ENCODE assay signal across 9 cellular contexts in the genomic region with DNA sequence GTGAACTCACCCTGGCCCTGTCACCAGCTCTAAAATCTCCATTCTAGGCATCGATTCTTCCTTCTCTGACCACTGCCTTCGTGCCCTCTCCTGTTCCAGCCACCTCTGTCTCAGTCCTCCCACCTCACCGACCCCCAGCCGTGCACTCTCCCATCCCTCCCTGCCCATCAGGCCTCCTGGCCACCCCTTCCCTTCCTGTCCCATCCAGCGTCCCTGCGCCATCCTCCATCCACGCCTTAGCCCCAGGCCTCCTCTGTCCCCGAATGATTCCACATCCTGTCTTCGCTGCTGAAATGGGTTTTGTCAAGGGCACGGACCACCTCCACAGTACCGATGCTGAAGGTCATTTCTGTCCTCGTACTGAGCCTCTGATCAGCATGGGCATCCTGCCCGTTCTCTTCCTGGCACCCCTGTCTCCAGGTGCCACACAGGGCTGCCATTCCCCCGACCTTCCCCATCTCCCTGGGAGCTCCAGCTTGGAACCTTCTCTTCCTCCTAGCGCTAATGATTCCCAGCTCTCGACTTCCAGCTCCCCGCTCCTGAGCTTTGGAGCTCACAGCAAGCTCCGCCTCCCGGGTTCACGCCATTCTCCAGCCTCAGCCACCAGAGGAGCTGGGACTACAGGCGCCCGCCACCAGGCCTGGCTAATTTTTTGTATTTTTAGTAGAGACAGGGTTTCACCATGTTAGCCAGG. TPM values are rescaled to one million over a fixed set of nuclear protein-coding genes. Genes with fewer than 3 reads are reported as not detected.
DNase-seq lines count a peak whose midpoint lies in the region; ATAC-seq and TF ChIP-seq lines count a peak whose summit lies in the region.
"Had no signal": no experiment of that assay in that cellular context is flagged by ENCODE, and none has a peak within 500 bp of the region (broad histone marks: within the 10 kb centered on the region; RNA-seq: fewer than 3 reads in every experiment).

No MANE protein-coding gene starts in this region.

- no peaks in the 10 kb centered on the region for H3K27me3 ChIP-seq in Loucy (ENCODE audit: insufficient read depth, low read length, poor library complexity, severe bottlenecking)
- H3K27me3 ChIP-seq in skeletal muscle satellite cell (ENCODE audit: control insufficient read depth, insufficient read depth, low read length): no peaks in the 10 kb centered on the region

- no peaks in the 10 kb centered on the region for H3K9me2 ChIP-seq in Loucy (replicated peaks; ENCODE audit: low read depth, low read length)

- peak overlapping the region; percentile 74 for H3K27ac Mint-ChIP-seq in endothelial cell (ENCODE audit: unreplicated experiment)

- H3K9me3 Mint-ChIP-seq in endothelial cell (ENCODE audit: unreplicated experiment): no peaks in the 10 kb centered on the region

- H3K4me2 ChIP-seq in Loucy (ENCODE audit: low read depth, low read length, poor library complexity, severe bottlenecking) (peak overlapping the region; percentile 96), skeletal muscle satellite cell (ENCODE audit: low read length) (peak overlapping the region; percentile 78)

- H3K4me1 ChIP-seq in Loucy (ENCODE audit: insufficient read depth, low read length, poor library complexity, severe bottlenecking) (peaks cover 27% of the 10 kb centered on the region), skeletal muscle satellite cell (ENCODE audit: control insufficient read depth, insufficient read depth, low read length) (peaks cover 21% of the 10 kb centered on the region)

- H3K36me3 Mint-ChIP-seq in endothelial cell (ENCODE audit: low read depth, unreplicated experiment): peaks cover 15% of the 10 kb centered on the region

- H3K36me3 ChIP-seq in Loucy (ENCODE audit: insufficient read depth, low read length): peaks cover 8% of the 10 kb centered on the region; the same call in 1 of the 2 replicates
- H3K36me3 ChIP-seq in skeletal muscle satellite cell (ENCODE audit: insufficient read depth, low read length): peaks cover 36% of the 10 kb centered on the region

- DNase-seq in G401 (ENCODE audit: low spot score) (peak; percentile 52), endothelial cell (ENCODE audit: low spot score) (no peak), GM03348 (ENCODE audit: low spot score) (no peak), RPMI8226 (no peak)
- DNase-seq: activated gamma-delta T cell treated with Interleukin-2 at 50 U/mL for 16 hours, NCI-H2171 had no signal

- H2AFZ ChIP-seq in Loucy (ENCODE audit: low read length): no peak overlapping the region

- peaks cover 22% of the 10 kb centered on the region for H3K4me1 Mint-ChIP-seq in endothelial cell (ENCODE audit: unreplicated experiment)

- H3K9me3 ChIP-seq in Loucy (ENCODE audit: insufficient read depth, low read depth, low read length) (no peaks in the 10 kb centered on the region), skeletal muscle satellite cell (replicated peaks; ENCODE audit: low read length) (no peaks in the 10 kb centered on the region)

- H3K79me2 ChIP-seq in Loucy (ENCODE audit: insufficient read depth, low read length): peaks cover 31% of the 10 kb centered on the region

- TF ChIP-seq CTCF in Loucy (conservative IDR thresholded peaks at IDR 0.05; ENCODE audit: low read length): no peak
- no peak for TF ChIP-seq CTCF in endothelial cell (IDR thresholded peaks at IDR 0.05; ENCODE audit: unreplicated experiment)

- H3K9ac ChIP-seq in Loucy (ENCODE audit: low read depth, low read length, poor library complexity, severe bottlenecking): peak overlapping the region; percentile 80
- no peak overlapping the region for H3K9ac ChIP-seq in skeletal muscle satellite cell (ENCODE audit: low read depth, low read length)

- peaks cover 5% of the 10 kb centered on the region for H3F3A ChIP-seq in Loucy (ENCODE audit: low read depth)

- in situ Hi-C loops in G401 (cut with HindIII; ENCODE audit: low sequenced_read_pairs): no loop called here

- peaks cover 17% of the 10 kb centered on the region for H3K27me3 Mint-ChIP-seq in endothelial cell (ENCODE audit: unreplicated experiment)

- no peak overlapping the region for H3K4me3 ChIP-seq in Loucy (ENCODE audit: low read length, poor library complexity, severe bottlenecking)
- H3K4me3 ChIP-seq in skeletal muscle satellite cell (ENCODE audit: low read length): no peak overlapping the region

- peak overlapping the region; percentile 66 for H3K4me3 Mint-ChIP-seq in endothelial cell (ENCODE audit: unreplicated experiment)

- H4K20me1 ChIP-seq in Loucy (ENCODE audit: insufficient read depth, low read length, poor library complexity, severe bottlenecking): no peaks in the 10 kb centered on the region

- ATAC-seq in HG03135 (IDR thresholded peaks at IDR 0.05; ENCODE audit: unreplicated experiment): no peak

RNA-seq across cellular contexts. Expression of a gene that starts 2.6 kb away (rescaled TPM):
- 37.5 and 41.7 TPM in 2 replicates for total RNA-seq in G401 (2014; rRNA removed; shearing (Covaris generic))
- 14.1 TPM for total RNA-seq in endothelial cell (ENCODE audit: unreplicated experiment)
- 14.2 and 16.0 TPM in 2 replicates for total RNA-seq in skeletal muscle satellite cell (2012; rRNA removed)

RNA-seq across cellular contexts. Expression of a gene that starts 10.5 kb away (rescaled TPM):
- 102 and 134 TPM in 2 replicates for total RNA-seq in G401 (2014; rRNA removed; shearing (Covaris generic))
- 78.2 TPM for total RNA-seq in endothelial cell (ENCODE audit: unreplicated experiment)
- 31.2 and 41.1 TPM in 2 replicates for total RNA-seq in skeletal muscle satellite cell (2012; rRNA removed)

RNA-seq across cellular contexts. Expression of a gene that starts 15.8 kb away (rescaled TPM):
- 2.1 and 2.7 TPM in 2 replicates for total RNA-seq in G401 (2014; rRNA removed; shearing (Covaris generic))
- 4.4 TPM for total RNA-seq in endothelial cell (ENCODE audit: unreplicated experiment)
- 22.9 and 26.4 TPM in 2 replicates for total RNA-seq in skeletal muscle satellite cell (2012; rRNA removed)

RNA-seq across cellular contexts. Expression of a gene that starts 39.1 kb away (rescaled TPM):
- 18.6 and 18.7 TPM in 2 replicates for total RNA-seq in G401 (2014; rRNA removed; shearing (Covaris generic))
- 69.6 TPM for total RNA-seq in endothelial cell (ENCODE audit: unreplicated experiment)
- 15.1 and 18.5 TPM in 2 replicates for total RNA-seq in skeletal muscle satellite cell (2012; rRNA removed)

RNA-seq across cellular contexts. Expression of a gene that starts 46.6 kb away (rescaled TPM):
- 10.4 and 21.6 TPM in 2 replicates for total RNA-seq in G401 (2014; rRNA removed; shearing (Covaris generic))
- 7.8 TPM for total RNA-seq in endothelial cell (ENCODE audit: unreplicated experiment)
- total RNA-seq in skeletal muscle satellite cell (2012; rRNA removed): 8.7 and 10.6 TPM in 2 replicates
